ENCODE assay signal across 8 cellular contexts in genomic region chr12:124727244-124727673, GRCh38.
DNase-seq lines count a peak whose midpoint lies in the region; ATAC-seq, FAIRE-seq and TF ChIP-seq lines count a peak whose summit lies in the region.

No MANE protein-coding gene starts in this region.

- no peak overlapping the region for H3K4me3 Mint-ChIP-seq in nephron
- no peak overlapping the region for H3K4me3 Mint-ChIP-seq in activated CD8-positive, alpha-beta memory T cell treated with anti-CD3 and anti-CD28 coated beads, Interleukin-2, amount 10 ng/mL, durations not matched to agents 7 days and 5 days
- H3K4me3 Mint-ChIP-seq in activated CD4-positive, alpha-beta T cell treated with anti-CD3 and anti-CD28 coated beads, Interleukin-2, amount 10 ng/mL, durations not matched to agents 7 days and 5 days = no peak overlapping the region

- H3K4me1 ChIP-seq in endothelial cell of umbilical vein (ENCODE audit: control insufficient read depth, extremely low read depth, insufficient read depth, low read length) = peaks cover 16% of the 10 kb centered on the region

- H3K4me1 Mint-ChIP-seq in nephron = peaks cover 31% of the 10 kb centered on the region
- no peaks in the 10 kb centered on the region for H3K4me1 Mint-ChIP-seq in activated CD8-positive, alpha-beta memory T cell treated with anti-CD3 and anti-CD28 coated beads, Interleukin-2, amount 10 ng/mL, durations not matched to agents 7 days and 5 days
- no peaks in the 10 kb centered on the region for H3K4me1 Mint-ChIP-seq in activated CD4-positive, alpha-beta T cell treated with anti-CD3 and anti-CD28 coated beads, Interleukin-2, amount 10 ng/mL, durations not matched to agents 7 days and 5 days

- H3K27me3 Mint-ChIP-seq in nephron (ENCODE audit: low read depth) = no peaks in the 10 kb centered on the region
- H3K27me3 Mint-ChIP-seq in activated CD8-positive, alpha-beta memory T cell treated with anti-CD3 and anti-CD28 coated beads, Interleukin-2, amount 10 ng/mL, durations not matched to agents 7 days and 5 days = peaks cover 14% of the 10 kb centered on the region
- no peaks in the 10 kb centered on the region for H3K27me3 Mint-ChIP-seq in activated CD4-positive, alpha-beta T cell treated with anti-CD3 and anti-CD28 coated beads, Interleukin-2, amount 10 ng/mL, durations not matched to agents 7 days and 5 days

- POLR2A ChIA-PET in endothelial cell of umbilical vein (lab: Charles Lee) = interaction anchor here (0.6 kb wide), 1 partner anchor 177 kb away, joined by 3 read pairs; no protein-coding TSS in a partner anchor
- POLR2A ChIA-PET in activated CD4-positive, alpha-beta T cell treated with anti-CD3 and anti-CD28 coated beads, Interleukin-2, amount 10 ng/mL, durations not matched to agents 7 days and 5 days (lab: Charles Lee) = no interaction called here

- H3K36me3 ChIP-seq in endothelial cell of umbilical vein (ENCODE audit: control insufficient read depth in 2 of 2, extremely low read depth in 1 of 2, insufficient read depth in 2 of 2, low read length in 2 of 2) = no peaks in the 10 kb centered on the region

- no peak for TF ChIP-seq POLR2A in endothelial cell of umbilical vein (IDR thresholded peaks at IDR 0.05; ENCODE audit: low read depth, low read length)

- no peaks in the 10 kb centered on the region for H3K9me1 ChIP-seq in endothelial cell of umbilical vein (replicated peaks; ENCODE audit: control insufficient read depth, extremely low read depth, insufficient read depth, low read length)

- H4K20me1 ChIP-seq in endothelial cell of umbilical vein (replicated peaks; ENCODE audit: control insufficient read depth, extremely low read depth, insufficient read depth, low read length) = no peaks in the 10 kb centered on the region

- H3K9ac ChIP-seq in endothelial cell of umbilical vein (replicated peaks; ENCODE audit: extremely low read depth, insufficient read depth, low read length) = peak overlapping the region; percentile 36

- TSS peak; percentile 92 for BruUV-seq in endothelial cell of umbilical vein (replicated peaks; lab: Mats Ljungman, UMichigan)

- H3K4me3 ChIP-seq in endothelial cell of umbilical vein (replicated peaks in 1 of 3; ENCODE audit: insufficient read depth in 1 of 3, low read depth in 1 of 3, low read length in 3 of 3) = no peak overlapping the region

- no peak for ATAC-seq in activated CD8-positive, alpha-beta memory T cell treated with anti-CD3 and anti-CD28 coated beads, Interleukin-2, amount 10 ng/mL, durations not matched to agents 7 days and 5 days

- no peaks in the 10 kb centered on the region for H3K9me3 ChIP-seq in endothelial cell of umbilical vein (replicated peaks; ENCODE audit: control insufficient read depth, insufficient read depth, low read length)

- CTCF ChIA-PET in endothelial cell of umbilical vein (lab: Charles Lee) = interaction anchor here (0.7 to 1.8 kb wide), 7 partner anchors 9 to 125 kb away, joined by 3 to 8 read pairs (median 4); no protein-coding TSS in a partner anchor
- CTCF ChIA-PET in activated CD8-positive, alpha-beta memory T cell treated with anti-CD3 and anti-CD28 coated beads, Interleukin-2, amount 10 ng/mL, durations not matched to agents 7 days and 5 days (lab: Charles Lee) = no interaction called here
- CTCF ChIA-PET in activated CD4-positive, alpha-beta T cell treated with anti-CD3 and anti-CD28 coated beads, Interleukin-2, amount 10 ng/mL, durations not matched to agents 7 days and 5 days (lab: Charles Lee) = no interaction called here

- peak overlapping the region in 2 of 3 experiments; percentile 24 to 57 for H3K27ac Mint-ChIP-seq in nephron
- no peak overlapping the region for H3K27ac Mint-ChIP-seq in activated CD8-positive, alpha-beta memory T cell treated with anti-CD3 and anti-CD28 coated beads, Interleukin-2, amount 10 ng/mL, durations not matched to agents 7 days and 5 days
- H3K27ac Mint-ChIP-seq in activated CD4-positive, alpha-beta T cell treated with anti-CD3 and anti-CD28 coated beads, Interleukin-2, amount 10 ng/mL, durations not matched to agents 7 days and 5 days = no peak overlapping the region

- peaks cover 6% of the 10 kb centered on the region for H3K9me3 Mint-ChIP-seq in nephron
- H3K9me3 Mint-ChIP-seq in activated CD8-positive, alpha-beta memory T cell treated with anti-CD3 and anti-CD28 coated beads, Interleukin-2, amount 10 ng/mL, durations not matched to agents 7 days and 5 days (ENCODE audit: low read depth) = no peaks in the 10 kb centered on the region
- H3K9me3 Mint-ChIP-seq in activated CD4-positive, alpha-beta T cell treated with anti-CD3 and anti-CD28 coated beads, Interleukin-2, amount 10 ng/mL, durations not matched to agents 7 days and 5 days = no peaks in the 10 kb centered on the region

- peak overlapping the region; percentile 80 for H3K27ac ChIP-seq in endothelial cell of umbilical vein (ENCODE audit: insufficient read depth, low read depth, low read length)

- intact Hi-C loops in endothelial cell of umbilical vein (cut with micrococcal nuclease) = loop anchor here (1.0 kb wide), 2 partner anchors 13 to 46 kb away; no protein-coding TSS in a partner anchor

- dilution Hi-C loops in endothelial cell of umbilical vein (cut with MboI; ENCODE audit: extremely low pct_ligation_motif_present, low sequenced_read_pairs) = no loop called here

- no peaks in the 10 kb centered on the region for H3K79me2 ChIP-seq in endothelial cell of umbilical vein (ENCODE audit: control insufficient read depth, insufficient read depth, low read length)

- H3K4me2 ChIP-seq in endothelial cell of umbilical vein (ENCODE audit: insufficient read depth, low read length) = peak overlapping the region; percentile 18

- no peaks in the 10 kb centered on the region for H3K27me3 ChIP-seq in endothelial cell of umbilical vein (ENCODE audit: control insufficient read depth in 2 of 2, insufficient read depth in 2 of 2, low read length in 2 of 2)

- H2AFZ ChIP-seq in endothelial cell of umbilical vein (ENCODE audit: low read depth, low read length) = peak overlapping the region; percentile 12

- DNase-seq in GF-D8 (lab: John Stamatoyannopoulos, UW) (peak; percentile 94), NOMO-1 (lab: John Stamatoyannopoulos, UW; ENCODE audit: unreplicated experiment in 2 of 2) (peak; percentile 98), endothelial cell of umbilical vein (ENCODE audit: low read depth, low spot score) (peak; percentile 86), cerebellar cortex (ENCODE audit: low spot score) (no peak), GOT3 (lab: John Stamatoyannopoulos, UW) (no peak)
- no peak for DNase-seq in activated CD8-positive, alpha-beta memory T cell treated with anti-CD3 and anti-CD28 coated beads, Interleukin-2, amount 10 ng/mL, durations not matched to agents 7 days and 5 days
- no peak for DNase-seq in activated CD4-positive, alpha-beta T cell treated with anti-CD3 and anti-CD28 coated beads, Interleukin-2, amount 10 ng/mL, durations not matched to agents 7 days and 5 days

- peak; percentile 94 for FAIRE-seq in endothelial cell of umbilical vein (lab: Jason Lieb, UNC)

- H3K36me3 Mint-ChIP-seq in nephron (ENCODE audit: low read depth) = no peaks in the 10 kb centered on the region
- no peaks in the 10 kb centered on the region for H3K36me3 Mint-ChIP-seq in activated CD8-positive, alpha-beta memory T cell treated with anti-CD3 and anti-CD28 coated beads, Interleukin-2, amount 10 ng/mL, durations not matched to agents 7 days and 5 days
- no peaks in the 10 kb centered on the region for H3K36me3 Mint-ChIP-seq in activated CD4-positive, alpha-beta T cell treated with anti-CD3 and anti-CD28 coated beads, Interleukin-2, amount 10 ng/mL, durations not matched to agents 7 days and 5 days (ENCODE audit: low read depth)

- no peak for TF ChIP-seq CTCF in endothelial cell of umbilical vein (IDR thresholded peaks at IDR 0.05; ENCODE audit: extremely low read depth in 1 of 2, insufficient read depth in 1 of 2, low read depth in 1 of 2, low read length in 2 of 2)
- no peak for TF ChIP-seq CTCF in nephron (IDR thresholded peaks at IDR 0.05; ENCODE audit: unreplicated experiment in 3 of 3)

TF ChIP-seq in endothelial cell of umbilical vein, 7 proteins besides CTCF, POLR2A, EP300 and RAD21:
- TF ChIP-seq FOS (IDR thresholded peaks at IDR 0.05; ENCODE audit: borderline replicate concordance, insufficient read depth, low read length) (peak; percentile 88), JUN (IDR thresholded peaks at IDR 0.05; ENCODE audit: borderline replicate concordance, insufficient read depth, insufficient read length, low read depth) (peak; percentile 54), MAX (IDR thresholded peaks at IDR 0.05; ENCODE audit: insufficient read depth, insufficient read length) (no peak), EZH2 (IDR thresholded peaks at IDR 0.05; ENCODE audit: borderline replicate concordance, low read depth, low read length, severe bottlenecking) (no peak), GATA2 (IDR thresholded peaks at IDR 0.05; ENCODE audit: insufficient read depth, insufficient read length, low read depth, low read length) (no peak), POLR2AphosphoS5 (IDR thresholded peaks at IDR 0.05; ENCODE audit: insufficient read depth, low read depth, low read length) (peak; percentile 62)

Comparison
In these comparisons a context has a peak if more than half of its experiments do, and no peak if none do; other contexts are left out.
1. DNase-seq: peak in GF-D8 (single experiment), NOMO-1 (2 of 2) and endothelial cell of umbilical vein (single experiment); none in activated CD8-positive, alpha-beta memory T cell treated with anti-CD3 and anti-CD28 coated beads, Interleukin-2, amount 10 ng/mL, durations not matched to agents 7 days and 5 days (single experiment), cerebellar cortex (single experiment), GOT3 (single experiment) and activated CD4-positive, alpha-beta T cell treated with anti-CD3 and anti-CD28 coated beads, Interleukin-2, amount 10 ng/mL, durations not matched to agents 7 days and 5 days (single experiment).
2. H3K27ac Mint-ChIP-seq: peak in nephron (2 of 3); none in activated CD8-positive, alpha-beta memory T cell treated with anti-CD3 and anti-CD28 coated beads, Interleukin-2, amount 10 ng/mL, durations not matched to agents 7 days and 5 days (single experiment) and activated CD4-positive, alpha-beta T cell treated with anti-CD3 and anti-CD28 coated beads, Interleukin-2, amount 10 ng/mL, durations not matched to agents 7 days and 5 days (single experiment).